In the genomic region with DNA sequence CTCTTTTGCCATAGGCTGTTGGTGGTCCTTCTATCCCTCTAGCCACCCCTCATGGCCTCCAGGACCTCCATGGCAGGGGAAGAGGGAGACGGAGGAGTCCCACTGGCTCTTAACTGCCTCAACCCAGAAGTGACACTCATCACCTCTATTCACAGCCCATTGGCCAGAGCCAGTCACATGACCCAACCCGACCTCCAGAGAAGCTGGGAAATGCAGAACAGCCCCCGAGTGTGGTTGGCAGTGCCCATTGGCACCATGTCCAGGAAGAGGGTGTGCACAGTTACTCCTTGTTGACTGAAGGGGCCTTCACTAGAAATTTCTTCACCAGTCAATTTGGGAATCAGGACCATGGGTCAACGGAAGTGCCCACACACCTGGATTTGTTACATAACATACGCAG, we compare ENCODE assay signal across 1 cellular context.
TF ChIP-seq lines count a peak whose summit lies in the region.

No MANE protein-coding gene starts in this region.

TF ChIP-seq in GM12878, 131 proteins besides CTCF, POLR2A, EP300 and RAD21:
- TF ChIP-seq CEBPB (IDR thresholded peaks at IDR 0.05; ENCODE audit: borderline replicate concordance in 1 of 2, low read depth in 2 of 2, low read length in 2 of 2): no peak
- TF ChIP-seq, protein P1, sequence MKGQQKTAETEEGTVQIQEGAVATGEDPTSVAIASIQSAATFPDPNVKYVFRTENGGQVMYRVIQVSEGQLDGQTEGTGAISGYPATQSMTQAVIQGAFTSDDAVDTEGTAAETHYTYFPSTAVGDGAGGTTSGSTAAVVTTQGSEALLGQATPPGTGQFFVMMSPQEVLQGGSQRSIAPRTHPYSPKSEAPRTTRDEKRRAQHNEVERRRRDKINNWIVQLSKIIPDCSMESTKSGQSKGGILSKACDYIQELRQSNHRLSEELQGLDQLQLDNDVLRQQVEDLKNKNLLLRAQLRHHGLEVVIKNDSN (IDR thresholded peaks at IDR 0.05; ENCODE audit: borderline replicate concordance, extremely low read length, insufficient read depth, low read depth, low read length): peak; percentile 32
